In the genomic region with DNA sequence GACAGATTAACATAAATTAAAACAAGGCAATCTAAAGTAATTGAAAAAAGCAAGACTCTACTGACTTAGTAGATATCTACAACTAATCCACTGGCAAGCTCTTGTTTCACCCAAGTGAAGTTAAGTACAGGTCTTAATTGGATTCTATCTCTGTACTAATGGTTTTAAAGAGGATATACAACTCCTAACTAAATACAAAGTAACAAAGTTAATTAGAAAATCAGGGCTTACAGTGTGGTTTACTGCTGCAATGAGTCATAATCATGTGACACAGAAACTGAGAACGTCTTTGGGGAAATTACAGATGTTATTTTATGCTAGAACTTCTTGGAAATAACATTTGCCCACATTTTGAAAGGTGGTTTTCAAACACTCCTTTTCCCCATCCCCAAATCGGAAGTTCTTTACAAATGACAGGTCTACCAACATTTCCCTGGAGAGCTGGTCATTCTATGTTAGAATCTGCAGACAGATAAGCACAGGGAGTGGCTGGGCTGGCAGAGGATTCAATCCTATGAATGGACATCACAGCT, we compare ENCODE assay signal across 8 cellular contexts.
A peak's percentile ranks its signal among the peaks of the same experiment; 100 is the strongest.
DNase-seq lines count a peak whose midpoint lies in the region; ATAC-seq and TF ChIP-seq lines count a peak whose summit lies in the region.

No MANE protein-coding gene starts in this region.

- peak; percentile 88 for ATAC-seq in GM18511 (IDR thresholded peaks at IDR 0.05; ENCODE audit: unreplicated experiment)
- peak; percentile 66 for ATAC-seq in HG02678 (IDR thresholded peaks at IDR 0.05; ENCODE audit: unreplicated experiment)
- ATAC-seq in HG03571 (IDR thresholded peaks at IDR 0.05; ENCODE audit: unreplicated experiment) = no peak
- ATAC-seq in GM21737 (IDR thresholded peaks at IDR 0.05; ENCODE audit: unreplicated experiment) = no peak

- H3K27ac Mint-ChIP-seq in T-helper 2 cell treated with Interferon-gamma antibody and Interleukin-4, amounts not matched to agents 5 μg/mL and 100 μg/mL, for 36 hours = peak overlapping the region; percentile 28

- no peaks in the 10 kb centered on the region for H3K9me3 Mint-ChIP-seq in T-helper 2 cell treated with Interferon-gamma antibody and Interleukin-4, amounts not matched to agents 5 μg/mL and 100 μg/mL, for 36 hours

- TF ChIP-seq CTCF in GM13976 (IDR thresholded peaks at IDR 0.05; ENCODE audit: borderline replicate concordance, control extremely low read depth, extremely low read depth, insufficient read depth, missing control alignments) = no peak

- DNase-seq in T-helper 2 cell treated with Interferon-gamma antibody and Interleukin-4, amounts not matched to agents 5 μg/mL and 100 μg/mL, for 36 hours (ENCODE audit: low spot score) = peak; percentile 12
- DNase-seq in kidney tubule cell (ENCODE audit: low spot score) = peak; percentile 37
- no peak for DNase-seq in GM13976 (ENCODE audit: low spot score)
- no peak for DNase-seq in COR-L47 (lab: John Stamatoyannopoulos, UW)

- in situ Hi-C loops in GM13976 (cut with MboI; ENCODE audit: low sequenced_read_pairs, unreplicated experiment) = no loop called here

- H3K4me3 Mint-ChIP-seq in T-helper 2 cell treated with Interferon-gamma antibody and Interleukin-4, amounts not matched to agents 5 μg/mL and 100 μg/mL, for 36 hours = peak overlapping the region; percentile 31

- no peaks in the 10 kb centered on the region for H3K27me3 Mint-ChIP-seq in T-helper 2 cell treated with Interferon-gamma antibody and Interleukin-4, amounts not matched to agents 5 μg/mL and 100 μg/mL, for 36 hours (ENCODE audit: low read depth)

- peaks cover 35% of the 10 kb centered on the region for H3K36me3 Mint-ChIP-seq in T-helper 2 cell treated with Interferon-gamma antibody and Interleukin-4, amounts not matched to agents 5 μg/mL and 100 μg/mL, for 36 hours (ENCODE audit: low read depth)

- H3K4me1 Mint-ChIP-seq in T-helper 2 cell treated with Interferon-gamma antibody and Interleukin-4, amounts not matched to agents 5 μg/mL and 100 μg/mL, for 36 hours (ENCODE audit: low read depth) = peaks cover 12% of the 10 kb centered on the region

Comparison
In these comparisons a context has a peak if more than half of its experiments do, and no peak if none do; other contexts are left out.
1. ATAC-seq: peak in GM18511 (single experiment) and HG02678 (single experiment); none in HG03571 (single experiment) and GM21737 (single experiment).
2. DNase-seq: peak in T-helper 2 cell treated with Interferon-gamma antibody and Interleukin-4, amounts not matched to agents 5 μg/mL and 100 μg/mL, for 36 hours (single experiment) and kidney tubule cell (single experiment); none in GM13976 (single experiment) and COR-L47 (single experiment).